ENCODE assay signal across 3 cellular contexts in the genomic region with DNA sequence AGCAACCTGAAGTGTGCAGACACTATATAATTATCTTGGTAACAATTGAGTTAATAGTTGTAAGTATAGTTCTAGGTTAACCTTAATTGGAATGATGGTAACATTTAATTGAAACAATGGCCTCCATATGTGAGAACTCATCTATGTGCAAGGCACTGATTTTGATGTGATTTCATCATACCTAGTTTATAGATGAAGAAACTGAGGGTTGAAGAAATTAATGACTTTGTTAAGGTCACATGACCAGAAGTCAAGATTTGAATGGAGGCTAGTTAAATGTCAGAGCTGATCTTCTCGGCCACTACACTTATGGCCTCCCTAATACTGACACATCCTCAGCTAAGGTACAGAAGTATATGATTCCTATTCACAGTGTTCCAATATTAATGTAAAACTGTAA.
A peak's percentile ranks its signal among the peaks of the same experiment; 100 is the strongest.
TF ChIP-seq lines count a peak whose summit lies in the region.

No MANE protein-coding gene starts in this region.

TF ChIP-seq in HepG2, 621 proteins besides CTCF, POLR2A, EP300 and RAD21:
- TF ChIP-seq CEBPB (IDR thresholded peaks at IDR 0.05; ENCODE audit: borderline replicate concordance, low read depth, low read length) (peak; percentile 58; the same call in 1 of the 2 replicates), SPEN (CRISPR knock-in tag; IDR thresholded peaks at IDR 0.05; ENCODE audit: low read depth) (no peak), SMAD9 (CRISPR knock-in tag; IDR thresholded peaks at IDR 0.05) (no peak), POGZ (CRISPR knock-in tag; IDR thresholded peaks at IDR 0.05) (no peak)

TF ChIP-seq in IMR-90, 13 proteins besides CTCF, POLR2A, EP300 and RAD21:
- no peak for TF ChIP-seq CHD1 (IDR thresholded peaks at IDR 0.05; ENCODE audit: low read depth, low read length)
- TF ChIP-seq CEBPB (IDR thresholded peaks at IDR 0.05; ENCODE audit: low read depth, low read length), result peak; percentile 34; the same call in 1 of the 2 replicates

TF ChIP-seq in K562, 482 proteins besides CTCF, POLR2A, EP300 and RAD21:
- peak; percentile 68 for TF ChIP-seq TFE3 (CRISPR knock-in tag; IDR thresholded peaks at IDR 0.05)
- no peak for TF ChIP-seq ZFP1 (CRISPR knock-in tag; IDR thresholded peaks at IDR 0.05)
- TF ChIP-seq CHD2 (IDR thresholded peaks at IDR 0.05; ENCODE audit: low read depth, low read length), result no peak
- no peak for TF ChIP-seq CHCHD3 (CRISPR knock-in tag; IDR thresholded peaks at IDR 0.05)
- TF ChIP-seq FOXK1 (CRISPR knock-in tag; IDR thresholded peaks at IDR 0.05; ENCODE audit: borderline replicate concordance), result no peak
- TF ChIP-seq, protein P1, sequence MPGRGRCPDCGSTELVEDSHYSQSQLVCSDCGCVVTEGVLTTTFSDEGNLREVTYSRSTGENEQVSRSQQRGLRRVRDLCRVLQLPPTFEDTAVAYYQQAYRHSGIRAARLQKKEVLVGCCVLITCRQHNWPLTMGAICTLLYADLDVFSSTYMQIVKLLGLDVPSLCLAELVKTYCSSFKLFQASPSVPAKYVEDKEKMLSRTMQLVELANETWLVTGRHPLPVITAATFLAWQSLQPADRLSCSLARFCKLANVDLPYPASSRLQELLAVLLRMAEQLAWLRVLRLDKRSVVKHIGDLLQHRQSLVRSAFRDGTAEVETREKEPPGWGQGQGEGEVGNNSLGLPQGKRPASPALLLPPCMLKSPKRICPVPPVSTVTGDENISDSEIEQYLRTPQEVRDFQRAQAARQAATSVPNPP (IDR thresholded peaks at IDR 0.05; ENCODE audit: borderline replicate concordance, insufficient read depth, insufficient read length), result no peak
- no peak for TF ChIP-seq BACH1 (tag; IDR thresholded peaks at IDR 0.05)
- TF ChIP-seq XRCC4 (IDR thresholded peaks at IDR 0.05; ENCODE audit: extremely low read depth, insufficient read depth, insufficient read length), result no peak
- no peak for TF ChIP-seq GTF2F1 (IDR thresholded peaks at IDR 0.05; ENCODE audit: low read depth, low read length)
- TF ChIP-seq PHTF2 (CRISPR knock-in tag; IDR thresholded peaks at IDR 0.05), result no peak
- TF ChIP-seq ZBTB7A (IDR thresholded peaks at IDR 0.05; ENCODE audit: borderline replicate concordance, control insufficient read depth, low read depth, low read length), result no peak
- TF ChIP-seq PHF8 (IDR thresholded peaks at IDR 0.05; ENCODE audit: borderline replicate concordance, low read length), result no peak
- no peak for TF ChIP-seq POLR2AphosphoS5 (IDR thresholded peaks at IDR 0.05; ENCODE audit: control insufficient read depth, insufficient read depth, low read depth, low read length)
- no peak for TF ChIP-seq ATF1 (CRISPR knock-in tag; IDR thresholded peaks at IDR 0.05)
- TF ChIP-seq ATF1 (tag; IDR thresholded peaks at IDR 0.05), result no peak
- 0 out of 2 replicates have a peak, but pooled peaks have one; percentile 37 for TF ChIP-seq CEBPB (tag; IDR thresholded peaks at IDR 0.05)
